ENCODE assay signal across 7 cellular contexts in the genomic region with DNA sequence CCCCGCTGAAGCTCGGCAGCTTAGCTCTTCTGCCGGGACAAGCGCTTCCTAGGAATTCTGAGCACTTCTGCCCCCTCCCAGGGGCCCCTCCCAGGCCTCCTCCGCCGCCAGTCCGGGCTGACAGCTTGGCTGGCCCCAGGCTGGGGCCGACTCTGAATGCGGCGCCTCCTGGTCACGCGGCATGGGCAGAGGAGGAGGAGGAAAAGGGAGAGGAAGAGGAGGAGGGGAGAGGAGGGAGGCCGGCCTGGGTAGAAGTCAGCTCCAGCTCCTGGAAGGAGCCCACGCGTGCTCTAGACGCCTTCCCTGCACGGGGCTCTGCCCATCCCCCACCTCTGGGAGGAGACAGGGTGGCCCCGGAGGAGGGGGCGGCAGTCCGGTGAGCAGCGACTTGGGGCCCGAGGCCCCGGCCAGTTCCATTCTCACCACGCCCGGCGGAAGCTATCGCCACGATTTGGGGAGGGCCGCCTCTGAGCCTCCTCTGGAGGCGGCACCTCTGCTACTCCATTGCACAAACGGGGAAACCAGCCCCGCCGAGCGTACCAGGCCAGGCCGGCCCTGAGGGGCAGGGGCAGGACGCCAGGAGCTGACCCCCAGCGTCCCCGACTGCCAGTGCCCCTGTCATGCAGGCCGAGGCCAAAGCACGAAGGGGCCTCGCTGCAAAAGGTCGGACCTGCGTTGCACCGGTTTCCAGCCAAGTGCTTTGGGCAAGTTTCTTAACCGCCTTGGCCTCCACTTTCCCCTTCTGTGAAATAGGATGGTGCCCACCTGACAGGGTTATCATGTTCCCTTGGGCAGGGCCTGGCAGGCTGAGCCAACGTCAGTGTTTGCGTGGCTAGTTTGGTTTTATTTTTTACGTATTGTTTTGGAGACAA. TPM values are rescaled to one million over a fixed set of nuclear protein-coding genes. Genes with fewer than 3 reads are reported as not detected.
A peak's percentile ranks its signal among the peaks of the same experiment; 100 is the strongest.
DNase-seq lines count a peak whose midpoint lies in the region; TF ChIP-seq lines count a peak whose summit lies in the region.

No MANE protein-coding gene starts in this region.

- H3K36me3 ChIP-seq in WERI-Rb-1, result no peaks in the 10 kb centered on the region

- H3K27me3 ChIP-seq in WERI-Rb-1 (ENCODE audit: insufficient read depth, low read depth, severe bottlenecking), result peaks cover 21% of the 10 kb centered on the region

- intact Hi-C loops in posterior vena cava (cut with DNase I), result no loop called here

- H3K9me3 ChIP-seq in WERI-Rb-1 (ENCODE audit: severe bottlenecking), result no peaks in the 10 kb centered on the region

- TF ChIP-seq CTCF in HFFc6 (IDR thresholded peaks at IDR 0.05), result no peak
- TF ChIP-seq CTCF in WERI-Rb-1 (IDR thresholded peaks at IDR 0.05; ENCODE audit: low read depth, low read length), result no peak

- H3K27ac ChIP-seq in WERI-Rb-1, result no peak overlapping the region

- H3K9me3 Mint-ChIP-seq in HFFc6, result no peaks in the 10 kb centered on the region

- H3K36me3 Mint-ChIP-seq in HFFc6 (ENCODE audit: low read depth), result no peaks in the 10 kb centered on the region

- peak overlapping the region; percentile 1 for H3K4me3 ChIP-seq in WERI-Rb-1 (ENCODE audit: low read depth, low read length)

- peak overlapping the region; percentile 74 for H3K4me3 Mint-ChIP-seq in HFFc6

- peaks cover 28% of the 10 kb centered on the region for H3K4me1 Mint-ChIP-seq in HFFc6 (ENCODE audit: low read depth)

- H3K27me3 Mint-ChIP-seq in HFFc6 (ENCODE audit: insufficient read depth), result peaks cover 18% of the 10 kb centered on the region

- no peak overlapping the region for H3K27ac Mint-ChIP-seq in HFFc6

- DNase-seq in HFFc6 (no peak), WERI-Rb-1 (peak; percentile 38), globus pallidus (ENCODE audit: low spot score) (peak; percentile 18), posterior vena cava (ENCODE audit: low spot score) (peak; percentile 81), HuH-7 (ENCODE audit: low spot score) (no peak), NCI-H2171 treated with DMSO at 0.1 percent for 48 hours (lab: John Stamatoyannopoulos, UW) (no peak), activated gamma-delta T cell (lab: John Stamatoyannopoulos, UW) (no peak)

RNA-seq across cellular contexts. Expression of a gene that starts 31.6 kb away (rescaled TPM):
- 1 to 10 TPM; 5.6 to 7.0 (median 6.5) TPM for total RNA-seq in HFFc6 (2021; fragmentation: NEBNext Ultra II Directional; extraction: Animal tissue kit (Norgen Biotek cat#: 25700))
- total RNA-seq in posterior vena cava, result 1 to 10 TPM in 1 of 2 donors, under 1 TPM in 1; 0.71 to 1.0 TPM

Comparison
In these comparisons a context has a peak if more than half of its experiments do, and no peak if none do; other contexts are left out.
1. DNase-seq: peak in WERI-Rb-1 (single experiment), globus pallidus (single experiment) and posterior vena cava (single experiment); none in HFFc6 (single experiment), HuH-7 (single experiment), NCI-H2171 treated with DMSO at 0.1 percent for 48 hours (single experiment) and activated gamma-delta T cell (single experiment).